Comparison of ENCODE assay signal across 19 cellular contexts in the genomic region with DNA sequence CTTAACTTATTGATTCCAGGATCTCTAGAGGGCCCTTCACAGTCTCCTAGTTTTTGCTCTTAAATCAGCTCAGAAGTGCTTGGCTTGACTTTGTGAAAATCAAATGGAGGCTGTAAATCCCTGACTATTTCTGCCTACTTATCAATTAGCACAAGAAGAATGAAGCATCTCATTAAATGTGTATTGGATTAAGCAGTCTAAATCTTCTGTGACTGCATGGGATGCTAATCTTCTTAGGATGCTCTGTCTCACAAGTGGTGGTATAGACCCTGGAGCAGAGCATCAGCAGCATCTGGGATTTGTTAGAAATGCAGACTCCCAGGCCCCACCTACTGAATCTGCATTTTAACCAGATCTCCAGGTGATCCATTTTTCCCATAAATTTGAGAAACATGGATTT.
DNase-seq lines count a peak whose midpoint lies in the region; ATAC-seq and TF ChIP-seq lines count a peak whose summit lies in the region.
"Had no signal": no experiment of that assay in that cellular context is flagged by ENCODE, and none has a peak within 500 bp of the region (broad histone marks: within the 10 kb centered on the region; RNA-seq: fewer than 3 reads in every experiment).

No MANE protein-coding gene starts in this region.

- H3K36me3 ChIP-seq in WERI-Rb-1: no peaks in the 10 kb centered on the region
- no peaks in the 10 kb centered on the region for H3K36me3 ChIP-seq in osteoblast (ENCODE audit: insufficient read depth, low read length)
- no peaks in the 10 kb centered on the region for H3K36me3 ChIP-seq in aorta (ENCODE audit: control insufficient read depth in 1 of 2, insufficient read depth in 2 of 2, low read length in 1 of 2)
- H3K36me3 ChIP-seq: BE2C, BLaER1 had no signal

- no peaks in the 10 kb centered on the region for H3K79me2 ChIP-seq in osteoblast (ENCODE audit: insufficient read depth, low read length)

- no peak overlapping the region for H2AFZ ChIP-seq in osteoblast (ENCODE audit: low read length)

- peaks cover 53% of the 10 kb centered on the region for H3K27me3 ChIP-seq in WERI-Rb-1 (ENCODE audit: insufficient read depth, low read depth, severe bottlenecking)
- H3K27me3 ChIP-seq in osteoblast (ENCODE audit: insufficient read depth, low read length): no peaks in the 10 kb centered on the region
- H3K27me3 ChIP-seq in aorta (ENCODE audit: control insufficient read depth in 1 of 2, insufficient read depth in 2 of 2, low read length in 1 of 2): no peaks in the 10 kb centered on the region
- H3K27me3 ChIP-seq: BE2C, BLaER1 had no signal

- no peak overlapping the region for H3K4me2 ChIP-seq in osteoblast (ENCODE audit: insufficient read depth, low read length)
- H3K4me2 ChIP-seq: BLaER1 had no signal

- intact Hi-C loops in aorta (cut with DNase I): no loop called here

- H3K4me1 ChIP-seq in osteoblast (ENCODE audit: insufficient read depth, low read length): no peaks in the 10 kb centered on the region
- no peaks in the 10 kb centered on the region for H3K4me1 ChIP-seq in aorta (ENCODE audit: control insufficient read depth in 1 of 2, insufficient read depth in 2 of 2, low read length in 2 of 2)
- H3K4me1 ChIP-seq: BE2C, BLaER1 had no signal

- no peak overlapping the region for H3K4me3 ChIP-seq in WERI-Rb-1 (ENCODE audit: low read depth, low read length)
- H3K4me3 ChIP-seq in osteoblast (ENCODE audit: insufficient read depth, low read length): no peak overlapping the region
- no peak overlapping the region for H3K4me3 ChIP-seq in aorta (ENCODE audit: low read length in 2 of 2)
- H3K4me3 ChIP-seq: BLaER1 had no signal

- TF ChIP-seq CTCF in WERI-Rb-1 (IDR thresholded peaks at IDR 0.05; ENCODE audit: low read depth, low read length): no peak
- no peak for TF ChIP-seq CTCF in osteoblast (IDR thresholded peaks at IDR 0.05; ENCODE audit: extremely low read depth, low read depth, low read length)

- ATAC-seq in aorta (ENCODE audit: low FRiP score): no peak
- no peak for ATAC-seq in HG03442 (IDR thresholded peaks at IDR 0.05; ENCODE audit: unreplicated experiment)

- H3K27ac ChIP-seq in WERI-Rb-1 (no peak overlapping the region), osteoblast (ENCODE audit: low read depth, low read length) (no peak overlapping the region), aorta (ENCODE audit: low read depth in 1 of 2, low read length in 2 of 2) (no peak overlapping the region)
- H3K27ac ChIP-seq: BLaER1 had no signal

- DNase-seq in NCI-H524 (lab: John Stamatoyannopoulos, UW) (peak; percentile 59 to 90), NCI-H82 (lab: John Stamatoyannopoulos, UW) (peak; percentile 97), WERI-Rb-1 (peak; percentile 7), osteoblast (ENCODE audit: insufficient read length, low spot score, missing footprints) (peak; percentile 62), EL (no peak), hepatic stellate cell (ENCODE audit: low spot score) (no peak), aorta (no peak)
- DNase-seq: 8988T; ACHN; BE2C; C1 segment of cervical spinal cord; CD4-positive, alpha-beta memory T cell; CD4-positive, CD25-positive, alpha-beta regulatory T cell; CD8-positive, alpha-beta memory T cell; COR-L47; DMS79 treated with DMSO at 0.1 percent for 48 hours; GDM1 had no signal

- H3K9me3 ChIP-seq in WERI-Rb-1 (ENCODE audit: severe bottlenecking): no peaks in the 10 kb centered on the region
- no peaks in the 10 kb centered on the region for H3K9me3 ChIP-seq in osteoblast (ENCODE audit: low read depth, low read length)
- no peaks in the 10 kb centered on the region for H3K9me3 ChIP-seq in aorta (ENCODE audit: control insufficient read depth, low read length)
- H3K9me3 ChIP-seq: BE2C, BLaER1 had no signal

- no peaks in the 10 kb centered on the region for H4K20me1 ChIP-seq in osteoblast (ENCODE audit: insufficient read depth, low read length)
- H4K20me1 ChIP-seq: BLaER1 had no signal

Comparison
In these comparisons a context has a peak if more than half of its experiments do, and no peak if none do; other contexts are left out.
1. DNase-seq: peak in NCI-H524 (2 of 2), NCI-H82 (single experiment), WERI-Rb-1 (single experiment) and osteoblast (single experiment); none in EL (single experiment), hepatic stellate cell (single experiment) and aorta (0 of 2).